Comparison of ENCODE assay signal across 8 cellular contexts in genomic region chr20:35541783-35542662, GRCh38. TPM values are rescaled to one million over a fixed set of nuclear protein-coding genes. Genes with fewer than 3 reads are reported as not detected.
DNase-seq lines count a peak whose midpoint lies in the region; ATAC-seq and TF ChIP-seq lines count a peak whose summit lies in the region.

TSS of gene ERGIC3 (plus strand) at chr20:35542078. CDS start at chr20:35542098, 20 bp downstream.

- CTCF ChIA-PET in HEK293T (lab: Yijun Ruan, JAX), result interaction anchor here (0.6 to 1.4 kb wide), 2 partner anchors 27 to 78 kb away, joined by 3 read pairs; no protein-coding TSS in a partner anchor
- CTCF ChIA-PET in activated naive CD4-positive, alpha-beta T cell treated with anti-CD3 and anti-CD28 coated beads for 36 hours (lab: Charles Lee), result interaction anchor here (0.6 to 1.1 kb wide), 2 partner anchors 25 to 77 kb away, joined by 3 read pairs; no protein-coding TSS in a partner anchor

- H3K36me3 ChIP-seq in SK-N-MC (ENCODE audit: insufficient read depth, low read length) (peaks cover 30% of the 10 kb centered on the region), gastroesophageal sphincter (peaks cover 0 to 38% of the 10 kb centered on the region in 2 donors)

- H3K27me3 ChIP-seq in gastroesophageal sphincter, result no peaks in the 10 kb centered on the region

- H3K9me3 ChIP-seq in SK-N-MC (ENCODE audit: low read depth, low read length) (no peaks in the 10 kb centered on the region), gastroesophageal sphincter (no peaks in the 10 kb centered on the region)

- H3K36me3 Mint-ChIP-seq in activated naive CD4-positive, alpha-beta T cell treated with anti-CD3 and anti-CD28 coated beads for 36 hours (ENCODE audit: low read depth), result peaks cover 4% of the 10 kb centered on the region

- H3K4me1 ChIP-seq in gastroesophageal sphincter, result peaks cover 0 to 21% (median 8%) of the 10 kb centered on the region in 3 donors

- POLR2A ChIA-PET in HEK293T (lab: Yijun Ruan, JAX), result interaction anchor here (0.6 to 3.6 kb wide), 15 partner anchors 9 to 200 kb away, joined by 3 to 22 read pairs (median 3); partner anchors contain the start of genes CEP250, RBM39 and SPAG4

- H3K4me3 ChIP-seq in SK-N-MC (peak within 1 kb of the TSS; percentile 94), gastroesophageal sphincter (peak within 1 kb of the TSS; percentile 73 to 82)

- peak in 1 of 4 experiments; percentile 55 for TF ChIP-seq CTCF in gastroesophageal sphincter (IDR thresholded peaks at IDR 0.05)

- intact Hi-C loops in activated naive CD4-positive, alpha-beta T cell treated with anti-CD3 and anti-CD28 coated beads for 36 hours (cut with micrococcal nuclease), result loop anchor here (1.0 to 5.0 kb wide), 5 partner anchors 77 to 413 kb away; partner anchors contain the start of genes CPNE1, PHF20, RBM12 and RBM39

- no peaks in the 10 kb centered on the region for H3K9me3 Mint-ChIP-seq in activated naive CD4-positive, alpha-beta T cell treated with anti-CD3 and anti-CD28 coated beads for 36 hours

- H3K27ac Mint-ChIP-seq in activated naive CD4-positive, alpha-beta T cell treated with anti-CD3 and anti-CD28 coated beads for 36 hours, result peak within 1 kb of the TSS; percentile 80

- DNase-seq in GDM1 (lab: John Stamatoyannopoulos, UW) (peak; percentile 92), HEK293T (ENCODE audit: extremely low spot score) (peak; percentile 94), NCI-H1048 (lab: John Stamatoyannopoulos, UW) (peak; percentile 93), SK-N-MC (ENCODE audit: low read depth, low spot score) (peak; percentile 66), nucleus accumbens (lab: John Stamatoyannopoulos, UW) (peak; percentile 68 to 97 (median 89)), superior temporal gyrus (ENCODE audit: extremely low spot score) (peak; percentile 95)
- DNase-seq in activated naive CD4-positive, alpha-beta T cell treated with anti-CD3 and anti-CD28 coated beads for 36 hours, result peak; percentile 98

- WGBS in gastroesophageal sphincter (ENCODE audit: low coverage in 1 of 2), 2 donors, result 10 to 28% methylated on average over 5 to 17 of the region's 57 CpGs

- peak within 1 kb of the TSS; percentile 86 for H3K9ac ChIP-seq in SK-N-MC (ENCODE audit: insufficient read length)

- no peak for TF ChIP-seq EP300 in gastroesophageal sphincter (IDR thresholded peaks at IDR 0.05)

- H3K27me3 Mint-ChIP-seq in activated naive CD4-positive, alpha-beta T cell treated with anti-CD3 and anti-CD28 coated beads for 36 hours (ENCODE audit: low read depth), result no peaks in the 10 kb centered on the region

- peak within 1 kb of the TSS; percentile 86 for H3K4me3 Mint-ChIP-seq in activated naive CD4-positive, alpha-beta T cell treated with anti-CD3 and anti-CD28 coated beads for 36 hours

- ATAC-seq in gastroesophageal sphincter, result peak; percentile 100

- H3K27ac ChIP-seq in SK-N-MC (peak within 1 kb of the TSS; percentile 55), gastroesophageal sphincter (peak within 1 kb of the TSS in 3 of 4 donors; percentile 78 to 83 (median 81))

- H3K4me1 Mint-ChIP-seq in activated naive CD4-positive, alpha-beta T cell treated with anti-CD3 and anti-CD28 coated beads for 36 hours (ENCODE audit: low read depth), result peaks cover 19% of the 10 kb centered on the region

- peak in 1 of 2 donors; percentile 39 for TF ChIP-seq POLR2A in gastroesophageal sphincter (IDR thresholded peaks at IDR 0.05)

TF ChIP-seq in HEK293T, 16 proteins besides CTCF, POLR2A, EP300 and RAD21:
- no peak for TF ChIP-seq SP1 (IDR thresholded peaks at IDR 0.05)
- no peak for TF ChIP-seq TARDBP (IDR thresholded peaks at IDR 0.05)
- peak; percentile 74 for TF ChIP-seq L3MBTL2 (conservative IDR thresholded peaks at IDR 0.05)
- TF ChIP-seq ELF4 (IDR thresholded peaks at IDR 0.05), result peak; percentile 41; the same call in 1 of the 2 replicates

RNA-seq across cellular contexts. Expression of gene ERGIC3, which starts in this region (rescaled TPM):
- total RNA-seq in activated naive CD4-positive, alpha-beta T cell treated with anti-CD3 and anti-CD28 coated beads for 36 hours, result 100 to 1,000 TPM; 107 to 113 TPM
- total RNA-seq in gastroesophageal sphincter, result 100 to 1,000 TPM; 129 to 200 (median 163) TPM

Comparison
In these comparisons a context has a peak if more than half of its experiments do, and no peak if none do; other contexts are left out.
1. Peak in every context shown above with its lines: DNase-seq, ATAC-seq, H3K4me3 ChIP-seq and H3K27ac ChIP-seq.